Comparison of ENCODE assay signal across 1 cellular context in the genomic region with DNA sequence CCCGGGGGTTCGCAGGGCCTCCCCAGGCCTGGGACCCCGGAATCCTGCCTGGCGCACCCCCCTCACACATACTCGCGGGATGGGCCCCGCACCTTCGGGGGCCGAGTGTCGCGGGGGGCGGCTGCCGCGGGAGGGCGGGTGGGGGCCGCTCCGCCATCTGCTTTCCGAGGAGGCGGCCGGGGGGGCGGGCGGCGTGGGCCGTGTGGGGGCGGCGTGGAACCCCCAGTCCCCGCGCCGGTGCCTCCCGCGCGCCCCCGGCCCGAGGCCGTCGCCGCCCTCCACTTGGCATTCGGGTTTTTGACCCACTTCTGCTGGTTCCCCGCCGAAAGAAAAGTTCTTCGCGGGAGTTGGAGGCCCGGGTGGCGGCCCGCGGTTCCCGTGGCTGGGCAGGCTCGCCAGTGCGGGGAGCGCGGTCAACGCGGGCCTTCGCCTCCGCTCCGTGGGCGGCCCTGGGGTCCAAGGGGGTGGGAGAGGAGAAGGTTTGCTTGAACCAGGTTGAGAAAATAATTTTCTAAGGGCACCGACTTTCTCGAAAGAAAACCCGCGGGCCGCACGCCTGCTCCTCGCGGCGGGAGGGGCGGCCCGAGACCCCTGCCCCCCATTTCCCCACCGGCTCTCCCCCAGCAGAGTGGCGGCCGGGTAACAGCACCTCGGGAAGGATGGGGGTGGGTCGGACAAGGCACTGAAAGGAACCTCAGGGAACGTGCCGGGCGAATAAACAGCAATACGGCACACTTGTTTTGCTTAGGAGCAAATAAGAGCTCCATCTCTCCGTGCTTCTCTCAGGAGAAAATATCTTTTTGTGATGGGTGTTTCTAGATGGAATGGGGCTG.
A peak's percentile ranks its signal among the peaks of the same experiment; 100 is the strongest.
TF ChIP-seq lines count a peak whose summit lies in the region.

No MANE protein-coding gene starts in this region.

TF ChIP-seq in K562, 482 proteins besides CTCF, POLR2A, EP300 and RAD21 (continued from another document and continues in another):
- TF ChIP-seq, protein P1, sequence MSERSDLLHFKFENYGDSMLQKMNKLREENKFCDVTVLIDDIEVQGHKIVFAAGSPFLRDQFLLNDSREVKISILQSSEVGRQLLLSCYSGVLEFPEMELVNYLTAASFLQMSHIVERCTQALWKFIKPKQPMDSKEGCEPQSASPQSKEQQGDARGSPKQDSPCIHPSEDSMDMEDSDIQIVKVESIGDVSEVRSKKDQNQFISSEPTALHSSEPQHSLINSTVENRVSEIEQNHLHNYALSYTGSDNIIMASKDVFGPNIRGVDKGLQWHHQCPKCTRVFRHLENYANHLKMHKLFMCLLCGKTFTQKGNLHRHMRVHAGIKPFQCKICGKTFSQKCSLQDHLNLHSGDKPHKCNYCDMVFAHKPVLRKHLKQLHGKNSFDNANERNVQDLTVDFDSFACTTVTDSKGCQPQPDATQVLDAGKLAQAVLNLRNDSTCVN (CRISPR knock-in tag; IDR thresholded peaks at IDR 0.05), result no peak
- TF ChIP-seq, protein P2, sequence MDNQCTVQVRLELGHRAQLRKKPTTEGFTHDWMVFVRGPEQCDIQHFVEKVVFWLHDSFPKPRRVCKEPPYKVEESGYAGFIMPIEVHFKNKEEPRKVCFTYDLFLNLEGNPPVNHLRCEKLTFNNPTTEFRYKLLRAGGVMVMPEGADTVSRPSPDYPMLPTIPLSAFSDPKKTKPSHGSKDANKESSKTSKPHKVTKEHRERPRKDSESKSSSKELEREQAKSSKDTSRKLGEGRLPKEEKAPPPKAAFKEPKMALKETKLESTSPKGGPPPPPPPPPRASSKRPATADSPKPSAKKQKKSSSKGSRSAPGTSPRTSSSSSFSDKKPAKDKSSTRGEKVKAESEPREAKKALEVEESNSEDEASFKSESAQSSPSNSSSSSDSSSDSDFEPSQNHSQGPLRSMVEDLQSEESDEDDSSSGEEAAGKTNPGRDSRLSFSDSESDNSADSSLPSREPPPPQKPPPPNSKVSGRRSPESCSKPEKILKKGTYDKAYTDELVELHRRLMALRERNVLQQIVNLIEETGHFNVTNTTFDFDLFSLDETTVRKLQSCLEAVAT (IDR thresholded peaks at IDR 0.05), result no peak
- peak; percentile 78; the same call in 1 of the 2 replicates for TF ChIP-seq KDM2B (CRISPR knock-in tag; IDR thresholded peaks at IDR 0.05)
- TF ChIP-seq, protein P3, sequence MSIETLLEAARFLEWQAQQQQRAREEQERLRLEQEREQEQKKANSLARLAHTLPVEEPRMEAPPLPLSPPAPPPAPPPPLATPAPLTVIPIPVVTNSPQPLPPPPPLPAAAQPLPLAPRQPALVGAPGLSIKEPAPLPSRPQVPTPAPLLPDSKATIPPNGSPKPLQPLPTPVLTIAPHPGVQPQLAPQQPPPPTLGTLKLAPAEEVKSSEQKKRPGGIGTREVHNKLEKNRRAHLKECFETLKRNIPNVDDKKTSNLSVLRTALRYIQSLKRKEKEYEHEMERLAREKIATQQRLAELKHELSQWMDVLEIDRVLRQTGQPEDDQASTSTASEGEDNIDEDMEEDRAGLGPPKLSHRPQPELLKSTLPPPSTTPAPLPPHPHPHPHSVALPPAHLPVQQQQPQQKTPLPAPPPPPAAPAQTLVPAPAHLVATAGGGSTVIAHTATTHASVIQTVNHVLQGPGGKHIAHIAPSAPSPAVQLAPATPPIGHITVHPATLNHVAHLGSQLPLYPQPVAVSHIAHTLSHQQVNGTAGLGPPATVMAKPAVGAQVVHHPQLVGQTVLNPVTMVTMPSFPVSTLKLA (conservative IDR thresholded peaks at IDR 0.05), result 0 out of 4 replicates have a peak, but pooled peaks of 1 of the 2 experiments have one; percentile 18
- no peak for TF ChIP-seq ZNF134 (CRISPR knock-in tag; conservative IDR thresholded peaks at IDR 0.05)
- TF ChIP-seq ELF4 (CRISPR knock-in tag; IDR thresholded peaks at IDR 0.05), result no peak
- TF ChIP-seq SNIP1 (IDR thresholded peaks at IDR 0.05; ENCODE audit: low read depth), result no peak
- no peak for TF ChIP-seq HDGF (IDR thresholded peaks at IDR 0.05)
- TF ChIP-seq ZNF23 (CRISPR knock-in tag; IDR thresholded peaks at IDR 0.05), result no peak
- TF ChIP-seq, protein P4, sequence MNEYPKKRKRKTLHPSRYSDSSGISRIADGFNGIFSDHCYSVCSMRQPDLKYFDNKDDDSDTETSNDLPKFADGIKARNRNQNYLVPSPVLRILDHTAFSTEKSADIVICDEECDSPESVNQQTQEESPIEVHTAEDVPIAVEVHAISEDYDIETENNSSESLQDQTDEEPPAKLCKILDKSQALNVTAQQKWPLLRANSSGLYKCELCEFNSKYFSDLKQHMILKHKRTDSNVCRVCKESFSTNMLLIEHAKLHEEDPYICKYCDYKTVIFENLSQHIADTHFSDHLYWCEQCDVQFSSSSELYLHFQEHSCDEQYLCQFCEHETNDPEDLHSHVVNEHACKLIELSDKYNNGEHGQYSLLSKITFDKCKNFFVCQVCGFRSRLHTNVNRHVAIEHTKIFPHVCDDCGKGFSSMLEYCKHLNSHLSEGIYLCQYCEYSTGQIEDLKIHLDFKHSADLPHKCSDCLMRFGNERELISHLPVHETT (CRISPR knock-in tag; conservative IDR thresholded peaks at IDR 0.05 in 1 of 2, IDR thresholded peaks at IDR 0.05 in 1 of 2), result no peak
- TF ChIP-seq, protein P5, sequence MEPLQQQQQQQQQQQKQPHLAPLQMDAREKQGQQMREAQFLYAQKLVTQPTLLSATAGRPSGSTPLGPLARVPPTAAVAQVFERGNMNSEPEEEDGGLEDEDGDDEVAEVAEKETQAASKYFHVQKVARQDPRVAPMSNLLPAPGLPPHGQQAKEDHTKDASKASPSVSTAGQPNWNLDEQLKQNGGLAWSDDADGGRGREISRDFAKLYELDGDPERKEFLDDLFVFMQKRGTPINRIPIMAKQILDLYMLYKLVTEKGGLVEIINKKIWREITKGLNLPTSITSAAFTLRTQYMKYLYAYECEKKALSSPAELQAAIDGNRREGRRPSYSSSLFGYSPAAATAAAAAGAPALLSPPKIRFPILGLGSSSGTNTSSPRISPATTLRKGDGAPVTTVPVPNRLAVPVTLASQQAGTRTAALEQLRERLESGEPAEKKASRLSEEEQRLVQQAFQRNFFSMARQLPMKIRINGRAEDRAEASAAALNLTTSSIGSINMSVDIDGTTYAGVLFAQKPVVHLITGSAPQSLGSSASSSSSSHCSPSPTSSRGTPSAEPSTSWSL (CRISPR knock-in tag; IDR thresholded peaks at IDR 0.05; ENCODE audit: borderline replicate concordance), result no peak
- TF ChIP-seq CBFB (CRISPR knock-in tag; IDR thresholded peaks at IDR 0.05), result no peak
- TF ChIP-seq POLR2G (IDR thresholded peaks at IDR 0.05; ENCODE audit: low read depth, low read length), result peak; percentile 71
- TF ChIP-seq BCOR (IDR thresholded peaks at IDR 0.05), result no peak
- TF ChIP-seq OTX1 (CRISPR knock-in tag; IDR thresholded peaks at IDR 0.05), result no peak
- TF ChIP-seq KLF16 (IDR thresholded peaks at IDR 0.05), result no peak
- no peak for TF ChIP-seq HDAC3 (IDR thresholded peaks at IDR 0.05; ENCODE audit: borderline replicate concordance, partially characterized antibody)
- TF ChIP-seq ZNF778 (CRISPR knock-in tag; IDR thresholded peaks at IDR 0.05), result no peak
- TF ChIP-seq ZNF239 (CRISPR knock-in tag; IDR thresholded peaks at IDR 0.05), result no peak
- TF ChIP-seq SMARCA4 (IDR thresholded peaks at IDR 0.05), result no peak
- TF ChIP-seq XRCC3 (IDR thresholded peaks at IDR 0.05), result no peak
- TF ChIP-seq BACH1 (tag; IDR thresholded peaks at IDR 0.05), result no peak
- TF ChIP-seq, protein P6, sequence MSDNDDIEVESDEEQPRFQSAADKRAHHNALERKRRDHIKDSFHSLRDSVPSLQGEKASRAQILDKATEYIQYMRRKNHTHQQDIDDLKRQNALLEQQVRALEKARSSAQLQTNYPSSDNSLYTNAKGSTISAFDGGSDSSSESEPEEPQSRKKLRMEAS (CRISPR knock-in tag; IDR thresholded peaks at IDR 0.05), result 0 out of 2 replicates have a peak, but pooled peaks have one; percentile 24
- TF ChIP-seq, protein P7, sequence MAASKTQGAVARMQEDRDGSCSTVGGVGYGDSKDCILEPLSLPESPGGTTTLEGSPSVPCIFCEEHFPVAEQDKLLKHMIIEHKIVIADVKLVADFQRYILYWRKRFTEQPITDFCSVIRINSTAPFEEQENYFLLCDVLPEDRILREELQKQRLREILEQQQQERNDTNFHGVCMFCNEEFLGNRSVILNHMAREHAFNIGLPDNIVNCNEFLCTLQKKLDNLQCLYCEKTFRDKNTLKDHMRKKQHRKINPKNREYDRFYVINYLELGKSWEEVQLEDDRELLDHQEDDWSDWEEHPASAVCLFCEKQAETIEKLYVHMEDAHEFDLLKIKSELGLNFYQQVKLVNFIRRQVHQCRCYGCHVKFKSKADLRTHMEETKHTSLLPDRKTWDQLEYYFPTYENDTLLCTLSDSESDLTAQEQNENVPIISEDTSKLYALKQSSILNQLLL (CRISPR knock-in tag; IDR thresholded peaks at IDR 0.05; ENCODE audit: borderline replicate concordance), result no peak
- no peak for TF ChIP-seq TCFL5 (CRISPR knock-in tag; conservative IDR thresholded peaks at IDR 0.05)
- no peak for TF ChIP-seq NCOA2 (IDR thresholded peaks at IDR 0.05; ENCODE audit: partially characterized antibody in 2 of 2)
- TF ChIP-seq, protein P8, sequence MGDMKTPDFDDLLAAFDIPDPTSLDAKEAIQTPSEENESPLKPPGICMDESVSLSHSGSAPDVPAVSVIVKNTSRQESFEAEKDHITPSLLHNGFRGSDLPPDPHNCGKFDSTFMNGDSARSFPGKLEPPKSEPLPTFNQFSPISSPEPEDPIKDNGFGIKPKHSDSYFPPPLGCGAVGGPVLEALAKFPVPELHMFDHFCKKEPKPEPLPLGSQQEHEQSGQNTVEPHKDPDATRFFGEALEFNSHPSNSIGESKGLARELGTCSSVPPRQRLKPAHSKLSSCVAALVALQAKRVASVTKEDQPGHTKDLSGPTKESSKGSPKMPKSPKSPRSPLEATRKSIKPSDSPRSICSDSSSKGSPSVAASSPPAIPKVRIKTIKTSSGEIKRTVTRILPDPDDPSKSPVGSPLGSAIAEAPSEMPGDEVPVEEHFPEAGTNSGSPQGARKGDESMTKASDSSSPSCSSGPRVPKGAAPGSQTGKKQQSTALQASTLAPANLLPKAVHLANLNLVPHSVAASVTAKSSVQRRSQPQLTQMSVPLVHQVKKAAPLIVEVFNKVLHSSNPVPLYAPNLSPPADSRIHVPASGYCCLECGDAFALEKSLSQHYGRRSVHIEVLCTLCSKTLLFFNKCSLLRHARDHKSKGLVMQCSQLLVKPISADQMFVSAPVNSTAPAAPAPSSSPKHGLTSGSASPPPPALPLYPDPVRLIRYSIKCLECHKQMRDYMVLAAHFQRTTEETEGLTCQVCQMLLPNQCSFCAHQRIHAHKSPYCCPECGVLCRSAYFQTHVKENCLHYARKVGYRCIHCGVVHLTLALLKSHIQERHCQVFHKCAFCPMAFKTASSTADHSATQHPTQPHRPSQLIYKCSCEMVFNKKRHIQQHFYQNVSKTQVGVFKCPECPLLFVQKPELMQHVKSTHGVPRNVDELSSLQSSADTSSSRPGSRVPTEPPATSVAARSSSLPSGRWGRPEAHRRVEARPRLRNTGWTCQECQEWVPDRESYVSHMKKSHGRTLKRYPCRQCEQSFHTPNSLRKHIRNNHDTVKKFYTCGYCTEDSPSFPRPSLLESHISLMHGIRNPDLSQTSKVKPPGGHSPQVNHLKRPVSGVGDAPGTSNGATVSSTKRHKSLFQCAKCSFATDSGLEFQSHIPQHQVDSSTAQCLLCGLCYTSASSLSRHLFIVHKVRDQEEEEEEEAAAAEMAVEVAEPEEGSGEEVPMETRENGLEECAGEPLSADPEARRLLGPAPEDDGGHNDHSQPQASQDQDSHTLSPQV (IDR thresholded peaks at IDR 0.05), result no peak
- TF ChIP-seq FOXJ2 (tag; IDR thresholded peaks at IDR 0.05), result no peak
- no peak for TF ChIP-seq NFE2 (IDR thresholded peaks at IDR 0.05; ENCODE audit: low read depth)
- TF ChIP-seq, protein P9, sequence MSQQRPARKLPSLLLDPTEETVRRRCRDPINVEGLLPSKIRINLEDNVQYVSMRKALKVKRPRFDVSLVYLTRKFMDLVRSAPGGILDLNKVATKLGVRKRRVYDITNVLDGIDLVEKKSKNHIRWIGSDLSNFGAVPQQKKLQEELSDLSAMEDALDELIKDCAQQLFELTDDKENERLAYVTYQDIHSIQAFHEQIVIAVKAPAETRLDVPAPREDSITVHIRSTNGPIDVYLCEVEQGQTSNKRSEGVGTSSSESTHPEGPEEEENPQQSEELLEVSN (IDR thresholded peaks at IDR 0.05; ENCODE audit: borderline replicate concordance in 1 of 2, extremely low read depth in 1 of 2, insufficient read depth in 1 of 2, insufficient read length in 1 of 2, low read depth in 1 of 2, low read length in 1 of 2, poor library complexity in 1 of 2, severe bottlenecking in 1 of 2), result peak in 1 of 2 experiments; percentile 23
- no peak for TF ChIP-seq U2AF1 (optimal IDR thresholded peaks at IDR 0.05; ENCODE audit: low read depth, low read length)
- TF ChIP-seq, protein P10, sequence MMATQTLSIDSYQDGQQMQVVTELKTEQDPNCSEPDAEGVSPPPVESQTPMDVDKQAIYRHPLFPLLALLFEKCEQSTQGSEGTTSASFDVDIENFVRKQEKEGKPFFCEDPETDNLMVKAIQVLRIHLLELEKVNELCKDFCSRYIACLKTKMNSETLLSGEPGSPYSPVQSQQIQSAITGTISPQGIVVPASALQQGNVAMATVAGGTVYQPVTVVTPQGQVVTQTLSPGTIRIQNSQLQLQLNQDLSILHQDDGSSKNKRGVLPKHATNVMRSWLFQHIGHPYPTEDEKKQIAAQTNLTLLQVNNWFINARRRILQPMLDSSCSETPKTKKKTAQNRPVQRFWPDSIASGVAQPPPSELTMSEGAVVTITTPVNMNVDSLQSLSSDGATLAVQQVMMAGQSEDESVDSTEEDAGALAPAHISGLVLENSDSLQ (IDR thresholded peaks at IDR 0.05), result no peak
- TF ChIP-seq, protein P11, sequence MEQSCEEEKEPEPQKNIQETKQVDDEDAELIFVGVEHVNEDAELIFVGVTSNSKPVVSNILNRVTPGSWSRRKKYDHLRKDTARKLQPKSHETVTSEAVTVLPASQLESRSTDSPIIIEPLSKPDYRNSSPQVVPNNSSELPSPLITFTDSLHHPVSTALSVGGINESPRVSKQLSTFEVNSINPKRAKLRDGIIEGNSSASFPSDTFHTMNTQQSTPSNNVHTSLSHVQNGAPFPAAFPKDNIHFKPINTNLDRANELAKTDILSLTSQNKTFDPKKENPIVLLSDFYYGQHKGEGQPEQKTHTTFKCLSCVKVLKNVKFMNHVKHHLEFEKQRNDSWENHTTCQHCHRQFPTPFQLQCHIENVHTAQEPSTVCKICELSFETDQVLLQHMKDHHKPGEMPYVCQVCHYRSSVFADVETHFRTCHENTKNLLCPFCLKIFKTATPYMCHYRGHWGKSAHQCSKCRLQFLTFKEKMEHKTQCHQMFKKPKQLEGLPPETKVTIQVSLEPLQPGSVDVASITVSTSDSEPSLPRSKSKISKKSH (CRISPR knock-in tag; IDR thresholded peaks at IDR 0.05), result no peak
- TF ChIP-seq ZNF175 (CRISPR knock-in tag; IDR thresholded peaks at IDR 0.05; ENCODE audit: low read depth), result no peak
- no peak for TF ChIP-seq DMBX1 (CRISPR knock-in tag; IDR thresholded peaks at IDR 0.05; ENCODE audit: borderline replicate concordance)
- no peak for TF ChIP-seq KLF10 (CRISPR knock-in tag; IDR thresholded peaks at IDR 0.05)
- TF ChIP-seq, protein P12, sequence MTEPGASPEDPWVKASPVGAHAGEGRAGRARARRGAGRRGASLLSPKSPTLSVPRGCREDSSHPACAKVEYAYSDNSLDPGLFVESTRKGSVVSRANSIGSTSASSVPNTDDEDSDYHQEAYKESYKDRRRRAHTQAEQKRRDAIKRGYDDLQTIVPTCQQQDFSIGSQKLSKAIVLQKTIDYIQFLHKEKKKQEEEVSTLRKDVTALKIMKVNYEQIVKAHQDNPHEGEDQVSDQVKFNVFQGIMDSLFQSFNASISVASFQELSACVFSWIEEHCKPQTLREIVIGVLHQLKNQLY (CRISPR knock-in tag; conservative IDR thresholded peaks at IDR 0.05), result no peak
- TF ChIP-seq RBBP5 (IDR thresholded peaks at IDR 0.05; ENCODE audit: borderline replicate concordance, insufficient read depth, low read length, poor library complexity, severe bottlenecking), result peak; percentile 85
- no peak for TF ChIP-seq ZNF79 (CRISPR knock-in tag; IDR thresholded peaks at IDR 0.05; ENCODE audit: low read depth)
- no peak for TF ChIP-seq FOXA3 (CRISPR knock-in tag; conservative IDR thresholded peaks at IDR 0.05 in 1 of 2, IDR thresholded peaks at IDR 0.05 in 1 of 2)
